In the genomic region with DNA sequence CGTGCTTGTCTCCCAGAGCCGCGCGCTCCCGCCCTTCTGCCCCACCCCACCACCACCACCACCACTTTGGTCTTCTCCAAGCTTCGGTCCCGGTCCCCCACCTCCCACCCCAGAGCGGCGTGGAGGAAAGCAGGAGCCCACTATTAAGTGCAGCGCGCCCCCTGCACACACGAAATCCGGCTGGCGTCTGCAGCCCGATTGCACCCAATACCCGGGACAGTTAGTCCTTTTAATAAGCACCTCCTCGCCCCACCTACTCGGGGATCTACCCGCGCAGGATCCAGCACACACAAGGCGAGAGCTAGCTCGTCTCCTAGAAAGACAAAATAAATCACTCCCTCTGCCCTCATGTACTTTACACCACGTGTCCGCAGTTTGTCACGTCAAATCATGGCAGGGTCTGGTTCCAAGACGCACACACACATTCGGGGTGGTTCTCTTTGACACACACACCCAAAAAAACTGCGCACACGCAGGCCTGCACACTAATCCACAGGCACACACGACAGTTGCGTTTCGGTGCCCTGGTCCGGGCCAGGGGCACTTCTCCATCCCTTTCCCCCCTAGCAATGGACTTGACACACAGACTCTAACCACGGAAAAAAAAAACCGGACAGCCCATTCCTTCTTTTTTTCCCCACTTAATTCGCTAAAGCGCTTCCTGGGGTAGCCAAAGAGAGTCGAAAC, we compare ENCODE assay signal across 8 cellular contexts. TPM values are rescaled to one million over a fixed set of nuclear protein-coding genes. Genes with fewer than 3 reads are reported as not detected.
A peak's percentile ranks its signal among the peaks of the same experiment; 100 is the strongest.
DNase-seq lines count a peak whose midpoint lies in the region; TF ChIP-seq lines count a peak whose summit lies in the region.

No MANE protein-coding gene starts in this region.

- peak overlapping the region in 1 of 2 donors; percentile 41 for H3K27ac ChIP-seq in esophagus (ENCODE audit: low read depth in 2 of 2, low read length in 1 of 2)

- H3K9me3 ChIP-seq in esophagus (ENCODE audit: control insufficient read depth in 2 of 2, insufficient read depth in 1 of 2, low read depth in 1 of 2, low read length in 1 of 2), result no peaks in the 10 kb centered on the region
- H3K9me3 ChIP-seq in neuron (ENCODE audit: low read length), result peaks cover 4% of the 10 kb centered on the region

- CTCF ChIA-PET in activated CD4-positive, alpha-beta memory T cell treated with anti-CD3 and anti-CD28 coated beads, Interleukin-2, amount 10 ng/mL, durations not matched to agents 7 days and 5 days (lab: Charles Lee), result interaction anchor here (0.6 to 5.8 kb wide), 10 partner anchors 11 to 831 kb away, joined by 3 to 65 read pairs (median 4); no protein-coding TSS in a partner anchor

- DNase-seq in AG09309 (ENCODE audit: low read depth) (no peak), HT1080 (ENCODE audit: low read depth) (peak; percentile 34), ureter (ENCODE audit: low spot score) (peak; percentile 48), RKO (ENCODE audit: low spot score) (no peak)
- DNase-seq in activated CD4-positive, alpha-beta memory T cell treated with anti-CD3 and anti-CD28 coated beads, Interleukin-2, amount 10 ng/mL, durations not matched to agents 7 days and 5 days, result peak; percentile 55

- peaks cover 56% of the 10 kb centered on the region for H3K4me1 Mint-ChIP-seq in activated CD4-positive, alpha-beta memory T cell treated with anti-CD3 and anti-CD28 coated beads, Interleukin-2, amount 10 ng/mL, durations not matched to agents 7 days and 5 days

- H3K36me3 ChIP-seq in esophagus (ENCODE audit: control insufficient read depth in 2 of 2, insufficient read depth in 2 of 2, low read length in 1 of 2), result no peaks in the 10 kb centered on the region
- no peaks in the 10 kb centered on the region for H3K36me3 ChIP-seq in neuron (ENCODE audit: insufficient read depth, low read length)

- TF ChIP-seq CTCF in AG09309 (IDR thresholded peaks at IDR 0.05; ENCODE audit: control insufficient read depth, insufficient read depth, low read depth, low read length, missing control alignments), result no peak

- peak overlapping the region; percentile 89 for H3K4me3 Mint-ChIP-seq in activated CD4-positive, alpha-beta memory T cell treated with anti-CD3 and anti-CD28 coated beads, Interleukin-2, amount 10 ng/mL, durations not matched to agents 7 days and 5 days

- peak overlapping the region; percentile 63 for H3K27ac Mint-ChIP-seq in activated CD4-positive, alpha-beta memory T cell treated with anti-CD3 and anti-CD28 coated beads, Interleukin-2, amount 10 ng/mL, durations not matched to agents 7 days and 5 days

- peak; percentile 21 for TF ChIP-seq POLR2A in GM19099 (IDR thresholded peaks at IDR 0.05; ENCODE audit: extremely low read depth, insufficient read length, low read depth)

- POLR2A ChIA-PET in activated CD4-positive, alpha-beta memory T cell treated with anti-CD3 and anti-CD28 coated beads, Interleukin-2, amount 10 ng/mL, durations not matched to agents 7 days and 5 days (lab: Charles Lee), result interaction anchor here (0.8 to 5.2 kb wide), 8 partner anchors 16 to 482 kb away, joined by 3 to 25 read pairs (median 4); no protein-coding TSS in a partner anchor

- 0 to 1% methylated on average over 38 of the region's 38 CpGs for WGBS in esophagus, 2 donors

- H3K9me3 Mint-ChIP-seq in activated CD4-positive, alpha-beta memory T cell treated with anti-CD3 and anti-CD28 coated beads, Interleukin-2, amount 10 ng/mL, durations not matched to agents 7 days and 5 days, result no peaks in the 10 kb centered on the region

- peaks cover 28% of the 10 kb centered on the region for H3K27me3 Mint-ChIP-seq in activated CD4-positive, alpha-beta memory T cell treated with anti-CD3 and anti-CD28 coated beads, Interleukin-2, amount 10 ng/mL, durations not matched to agents 7 days and 5 days

- peaks cover 29 to 31% of the 10 kb centered on the region in 2 donors for H3K4me1 ChIP-seq in esophagus (ENCODE audit: control insufficient read depth in 2 of 2, insufficient read depth in 2 of 2, low read length in 1 of 2)
- peaks cover 15% of the 10 kb centered on the region for H3K4me1 ChIP-seq in neuron (ENCODE audit: insufficient read depth, low read length)

- H3K4me3 ChIP-seq in AG09309 (ENCODE audit: control insufficient read depth, low read depth, low read length), result peak overlapping the region; percentile 24
- peak overlapping the region; percentile 65 to 70 for H3K4me3 ChIP-seq in esophagus (ENCODE audit: low read depth in 1 of 2, low read length in 2 of 2)
- peak overlapping the region; percentile 89 for H3K4me3 ChIP-seq in neuron (ENCODE audit: low read length)

- H3K27me3 ChIP-seq in esophagus (ENCODE audit: control insufficient read depth in 1 of 2, insufficient read depth in 2 of 2, low read length in 2 of 2) (peaks cover 5 to 6% of the 10 kb centered on the region in 2 donors), neuron (ENCODE audit: insufficient read depth, low read length) (peaks cover 47% of the 10 kb centered on the region)

- H2AFZ ChIP-seq in neuron (ENCODE audit: low read depth, low read length), result peak overlapping the region; percentile 92

- H3K36me3 Mint-ChIP-seq in activated CD4-positive, alpha-beta memory T cell treated with anti-CD3 and anti-CD28 coated beads, Interleukin-2, amount 10 ng/mL, durations not matched to agents 7 days and 5 days (ENCODE audit: low read depth), result peaks cover 21% of the 10 kb centered on the region

RNA-seq across cellular contexts. Expression of a gene that starts 1.6 kb away (rescaled TPM):
- 1.9 and 2.4 TPM in 2 replicates for total RNA-seq in HT1080 (2014; rRNA removed; shearing (Covaris generic))
- 1.2 and 1.7 TPM in 2 replicates for polyA plus RNA-seq in HT1080 (2015; cell fraction: cytosol; rRNA removed)
- 2.3 and 3.1 TPM in 2 replicates for polyA plus RNA-seq in HT1080 (2015; cell fraction: nucleus; rRNA removed)
- total RNA-seq in activated CD4-positive, alpha-beta memory T cell treated with anti-CD3 and anti-CD28 coated beads, Interleukin-2, amount 10 ng/mL, durations not matched to agents 7 days and 5 days, result 10 to 100 TPM; 25.8 to 27.0 TPM
- under 1 TPM; 0.45 to 0.55 TPM for polyA plus RNA-seq in esophagus
- total RNA-seq in ureter, result 20.3 TPM

Comparison
In these comparisons a context has a peak if more than half of its experiments do, and no peak if none do; other contexts are left out.
1. DNase-seq: peak in HT1080 (single experiment), activated CD4-positive, alpha-beta memory T cell treated with anti-CD3 and anti-CD28 coated beads, Interleukin-2, amount 10 ng/mL, durations not matched to agents 7 days and 5 days (single experiment) and ureter (single experiment); none in AG09309 (single experiment) and RKO (single experiment).
2. H3K4me3 ChIP-seq: peak in every context shown above with its lines; median percentile 89 in neuron; 68 in esophagus; 24 in AG09309.